23 cellular contexts compared by ENCODE assay signal in the genomic region with DNA sequence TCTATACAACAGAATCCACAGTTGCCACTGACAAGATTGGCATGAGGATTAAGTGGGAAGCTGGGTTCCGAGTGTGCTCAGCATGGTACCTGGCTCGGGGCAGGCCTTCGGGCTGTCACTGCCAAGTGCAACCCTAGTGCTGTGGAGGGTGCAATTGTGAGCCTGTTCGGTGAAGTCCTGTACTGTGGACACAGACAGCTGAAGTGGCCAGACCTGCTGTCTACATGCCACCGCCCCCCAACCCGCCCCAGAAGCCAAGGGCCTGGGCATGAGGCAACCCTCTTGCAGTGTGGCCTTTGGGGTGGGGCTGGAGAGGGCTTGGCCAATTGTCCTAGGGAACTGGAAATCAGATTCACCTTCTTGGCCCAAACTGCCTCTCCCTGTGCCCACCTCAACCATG. TPM values are rescaled to one million over a fixed set of nuclear protein-coding genes. Genes with fewer than 3 reads are reported as not detected.
"Had no signal": no experiment of that assay in that cellular context is flagged by ENCODE, and none has a peak within 500 bp of the region (broad histone marks: within the 10 kb centered on the region; RNA-seq: fewer than 3 reads in every experiment).

No MANE protein-coding gene starts in this region.

- ATAC-seq: body of pancreas, pancreas, psoas muscle had no signal

- H3K36me3 ChIP-seq: left ventricle myocardium inferior, pancreas, right atrium auricular region, thoracic aorta had no signal

- H3K27ac ChIP-seq: body of pancreas, left ventricle myocardium inferior, pancreas, psoas muscle, right atrium auricular region, thoracic aorta had no signal

- FAIRE-seq: pancreas had no signal

- H3K9me3 ChIP-seq: body of pancreas, left ventricle myocardium inferior, pancreas, psoas muscle, right atrium auricular region, thoracic aorta had no signal

- DNase-seq: activated CD4-positive, alpha-beta T cell treated with anti-CD3 and anti-CD28 coated beads, Interleukin-2, amount 10 ng/mL, durations not matched to agents 7 days and 5 days; activated CD4-positive, CD25-positive, alpha-beta regulatory T cell treated with anti-CD3 and anti-CD28 coated beads, Interleukin-2, amount 50 U/mL, for 72 hours; activated CD8-positive, alpha-beta memory T cell treated with anti-CD3 and anti-CD28 coated beads, Interleukin-2, amount 10 ng/mL, durations not matched to agents 7 days and 5 days; activated CD8-positive, alpha-beta T cell treated with anti-CD3 and anti-CD28 coated beads for 36 hours; activated effector memory CD4-positive, alpha-beta T cell treated with anti-CD3 and anti-CD28 coated beads, Interleukin-2, amount 50 U/mL, for 16 hours; activated naive CD4-positive, alpha-beta T cell treated with anti-CD3 and anti-CD28 coated beads, Interleukin-2, amount 50 U/mL, for 16 hours; activated T-cell treated with anti-CD3 and anti-CD28 coated beads for 4 hours; anterior cingulate cortex; body of pancreas; dermis blood vessel endothelial cell; effector CD8-positive, alpha-beta T cell; foreskin melanocyte; hippocampal formation; kidney glomerular epithelial cell; left ventricle myocardium inferior; mammary epithelial cell; pancreas; psoas muscle; stimulated activated CD4-positive, alpha-beta T cell treated with anti-CD3 and anti-CD28 coated beads, Interleukin-4, amount 100 ng/mL, for 24 hours; stimulated activated naive CD4-positive, alpha-beta T cell treated with Interleukin-2 at 50 U/mL for 16 hours; T1000 had no signal

- H3K4me3 ChIP-seq: body of pancreas, left ventricle myocardium inferior, pancreas, psoas muscle, right atrium auricular region, thoracic aorta had no signal

- H3K4me1 ChIP-seq: pancreas, psoas muscle had no signal

- H3K27me3 ChIP-seq: body of pancreas had no signal

RNA-seq across cellular contexts. Expression of a gene that starts 15.6 kb away (rescaled TPM):
- total RNA-seq: activated CD4-positive, alpha-beta T cell treated with anti-CD3 and anti-CD28 coated beads, Interleukin-2, amount 10 ng/mL, durations not matched to agents 7 days and 5 days; activated CD8-positive, alpha-beta memory T cell treated with anti-CD3 and anti-CD28 coated beads, Interleukin-2, amount 10 ng/mL, durations not matched to agents 7 days and 5 days; activated CD8-positive, alpha-beta T cell treated with anti-CD3 and anti-CD28 coated beads for 36 hours; dermis blood vessel endothelial cell had no signal
